8 cellular contexts compared by ENCODE assay signal in the genomic region with DNA sequence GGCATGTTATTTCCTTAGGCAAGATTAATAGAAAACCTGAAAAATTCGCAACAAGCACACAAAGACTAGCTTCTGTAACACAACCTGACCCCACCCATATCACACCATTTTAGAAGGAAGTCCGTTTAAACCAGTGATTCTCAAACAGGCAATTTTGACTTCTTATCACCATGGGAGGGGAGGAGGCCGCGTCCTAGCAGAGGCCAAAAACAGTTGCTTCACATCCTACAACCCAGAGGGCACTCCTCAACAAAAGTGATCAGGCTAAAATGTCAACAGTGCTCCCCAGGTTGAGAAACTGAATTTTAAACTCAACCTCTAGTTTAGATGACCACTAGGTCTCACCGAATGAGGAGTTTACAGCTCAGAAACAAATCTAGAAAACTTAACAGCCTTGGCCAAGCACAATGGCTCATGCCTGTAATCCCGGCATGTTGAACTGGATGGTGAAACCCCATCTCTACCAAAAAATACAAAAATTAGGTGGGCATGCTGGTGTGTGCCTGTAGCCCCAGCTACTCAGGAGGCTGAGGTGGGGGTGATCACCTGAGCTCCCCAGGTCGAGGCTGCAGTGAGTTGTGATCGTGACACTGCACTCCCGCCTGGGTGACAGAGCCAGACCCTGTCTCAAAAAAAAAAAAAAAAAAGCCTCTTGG. TPM values are rescaled to one million over a fixed set of nuclear protein-coding genes. Genes with fewer than 3 reads are reported as not detected.
DNase-seq lines count a peak whose midpoint lies in the region; TF ChIP-seq lines count a peak whose summit lies in the region.

No MANE protein-coding gene starts in this region.

- no peaks in the 10 kb centered on the region for H3K27me3 ChIP-seq in Peyer's patch
- H3K27me3 ChIP-seq in esophagus (ENCODE audit: control insufficient read depth in 1 of 2, insufficient read depth in 2 of 2, low read length in 2 of 2) = no peaks in the 10 kb centered on the region

- H3K36me3 ChIP-seq in Peyer's patch = no peaks in the 10 kb centered on the region
- H3K36me3 ChIP-seq in esophagus (ENCODE audit: control insufficient read depth in 2 of 2, insufficient read depth in 2 of 2, low read length in 1 of 2) = no peaks in the 10 kb centered on the region

- H3K27ac ChIP-seq in Peyer's patch (peak overlapping the region; percentile 94 to 97 (median 95)), esophagus (ENCODE audit: low read depth in 2 of 2, low read length in 1 of 2) (peak overlapping the region; percentile 80 to 81)

- 53 to 55% methylated on average over 9 of the region's 9 CpGs for WGBS in esophagus, 2 donors

- peaks cover 0 to 52% (median 30%) of the 10 kb centered on the region in 4 donors for H3K4me1 ChIP-seq in Peyer's patch
- H3K4me1 ChIP-seq in esophagus (ENCODE audit: control insufficient read depth in 2 of 2, insufficient read depth in 2 of 2, low read length in 1 of 2) = peaks cover 0 to 5% of the 10 kb centered on the region in 2 donors

- H3K4me3 ChIP-seq in Peyer's patch (peak overlapping the region; percentile 16 to 89 (median 81)), esophagus (ENCODE audit: low read depth in 1 of 2, low read length in 2 of 2) (peak overlapping the region in 1 of 2 donors; percentile 88), skeletal muscle cell (ENCODE audit: low read depth, low read length) (peak overlapping the region; percentile 98)

- TF ChIP-seq POLR2A in GM15510 (IDR thresholded peaks at IDR 0.05; ENCODE audit: borderline replicate concordance, extremely low read depth, insufficient read length) = peak; percentile 15
- no peak for TF ChIP-seq POLR2A in Peyer's patch (IDR thresholded peaks at IDR 0.05)

- H3K9me3 ChIP-seq in Peyer's patch (no peaks in the 10 kb centered on the region), esophagus (ENCODE audit: control insufficient read depth in 2 of 2, insufficient read depth in 1 of 2, low read depth in 1 of 2, low read length in 1 of 2) (no peaks in the 10 kb centered on the region)

- DNase-seq in Peyer's patch (peak in 1 of 3 donors; percentile 49), skeletal muscle cell (ENCODE audit: low read depth) (no peak), NCI-H1417 treated with DMSO at 0.1 percent for 48 hours (lab: John Stamatoyannopoulos, UW) (no peak), NCI-H82 (lab: John Stamatoyannopoulos, UW) (no peak), NCI-H82 treated with DMSO at 0.1 percent for 48 hours (lab: John Stamatoyannopoulos, UW; ENCODE audit: unreplicated experiment) (no peak), HuH-7.5 (ENCODE audit: low spot score) (no peak)

- no peak for TF ChIP-seq CTCF in Peyer's patch (IDR thresholded peaks at IDR 0.05)

RNA-seq across cellular contexts. Expression of a gene that starts 3.4 kb away (rescaled TPM):
- total RNA-seq in Peyer's patch = 100 to 1,000 TPM; 131 to 257 (median 132) TPM
- polyA plus RNA-seq in esophagus = 10 to 100 TPM; 51.2 to 58.9 TPM

RNA-seq across cellular contexts. Expression of a gene that starts 3.6 kb away (rescaled TPM):
- 10 to 100 TPM; 16.1 to 38.0 (median 19.0) TPM for total RNA-seq in Peyer's patch
- 10 to 100 TPM in 1 of 2 donors, 1 to 10 TPM in 1; 9.6 to 14.5 TPM for polyA plus RNA-seq in esophagus
